29 cellular contexts compared by ENCODE assay signal in genomic region chr16:27903046-27903655, GRCh38.
"Had no signal": no experiment of that assay in that cellular context is flagged by ENCODE, and none has a peak within 500 bp of the region (broad histone marks: within the 10 kb centered on the region; RNA-seq: fewer than 3 reads in every experiment).

No MANE protein-coding gene starts in this region.

- H3K27me3 ChIP-seq: ovary, sigmoid colon, upper lobe of right lung had no signal

- H3K27ac ChIP-seq: heart left ventricle, left ventricle myocardium inferior, neutrophil, ovary, prostate gland, sigmoid colon, stomach, thoracic aorta, tibial artery, upper lobe of right lung had no signal

- H3K9me3 ChIP-seq: heart left ventricle, left ventricle myocardium inferior, neutrophil, ovary, prostate gland, sigmoid colon, stomach, thoracic aorta, tibial artery, upper lobe of right lung had no signal

- H3K4me1 ChIP-seq: heart left ventricle, left ventricle myocardium inferior, prostate gland, sigmoid colon, stomach, tibial artery, upper lobe of right lung had no signal

- ATAC-seq: heart left ventricle; natural killer cell; right cardiac atrium; stimulated activated naive B cell treated with anti-CD40 and anti-IgM and Interleukin-4, amounts not matched to agents 10 μg/mL and 1 μg/mL and 100 μg/mL, for 72 hours; stimulated activated naive CD8-positive, alpha-beta T cell treated with anti-CD3 and anti-CD28 coated beads, Interleukin-15, Interleukin-2, amounts not matched to agents 100 U/mL and 50 U/mL, for 24 hours; upper lobe of right lung had no signal

- DNase-seq: glutamatergic neuron; heart left ventricle; hypothalamus; islet precursor cell; left ventricle myocardium inferior; mesendoderm; naive B cell; natural killer cell; occipital lobe; ovary; retina; right cardiac atrium; sigmoid colon; small intestine; stimulated activated CD4-positive, alpha-beta T cell treated with anti-CD3 and anti-CD28 coated beads, Interleukin-1b, Interleukin-23, amount 100 ng/mL, for 48 hours; stimulated activated CD4-positive, alpha-beta T cell treated with anti-CD3 and anti-CD28 coated beads, Interleukin-2, amount 100 ng/mL, for 48 hours; stimulated activated CD4-positive, alpha-beta T cell treated with anti-CD3 and anti-CD28 coated beads, Interleukin-4, amount 100 ng/mL, for 4 hours; stimulated activated CD8-positive, alpha-beta memory T cell treated with anti-CD3 and anti-CD28 coated beads, Interleukin-4, amount 100 ng/mL, for 48 hours; stimulated activated naive B cell treated with anti-CD40 and anti-IgM and Interleukin-4, amounts not matched to agents 10 μg/mL and 1 μg/mL and 100 μg/mL, for 72 hours; stimulated activated naive CD8-positive, alpha-beta T cell treated with anti-CD3 and anti-CD28 coated beads, Interleukin-15, Interleukin-2, amounts not matched to agents 100 U/mL and 50 U/mL, for 24 hours; stomach; tibial artery; upper lobe of right lung had no signal

- H3K27ac Mint-ChIP-seq: mesothelial cell of epicardium; naive B cell; natural killer cell; stimulated activated naive B cell treated with anti-CD40 and anti-IgM and Interleukin-4, amounts not matched to agents 10 μg/mL and 1 μg/mL and 100 μg/mL, for 72 hours had no signal

- H3K4me3 Mint-ChIP-seq: mesothelial cell of epicardium; naive B cell; natural killer cell; stimulated activated naive B cell treated with anti-CD40 and anti-IgM and Interleukin-4, amounts not matched to agents 10 μg/mL and 1 μg/mL and 100 μg/mL, for 72 hours had no signal

- H3K4me1 Mint-ChIP-seq: mesothelial cell of epicardium; naive B cell; stimulated activated naive B cell treated with anti-CD40 and anti-IgM and Interleukin-4, amounts not matched to agents 10 μg/mL and 1 μg/mL and 100 μg/mL, for 72 hours had no signal

- FAIRE-seq: small intestine, urothelium cell line had no signal

- H3K4me3 ChIP-seq: heart left ventricle, left ventricle myocardium inferior, lung, ovary, prostate gland, sigmoid colon, stomach, thoracic aorta, tibial artery, upper lobe of right lung had no signal

- H3K36me3 Mint-ChIP-seq: mesothelial cell of epicardium; naive B cell; natural killer cell; stimulated activated naive B cell treated with anti-CD40 and anti-IgM and Interleukin-4, amounts not matched to agents 10 μg/mL and 1 μg/mL and 100 μg/mL, for 72 hours had no signal

- H3K36me3 ChIP-seq: heart left ventricle, left ventricle myocardium inferior, neutrophil, ovary, prostate gland, sigmoid colon, stomach, thoracic aorta, tibial artery, upper lobe of right lung had no signal

- H3K9me3 Mint-ChIP-seq: mesothelial cell of epicardium, natural killer cell had no signal
